Comparison of ENCODE assay signal across 14 cellular contexts in the genomic region with DNA sequence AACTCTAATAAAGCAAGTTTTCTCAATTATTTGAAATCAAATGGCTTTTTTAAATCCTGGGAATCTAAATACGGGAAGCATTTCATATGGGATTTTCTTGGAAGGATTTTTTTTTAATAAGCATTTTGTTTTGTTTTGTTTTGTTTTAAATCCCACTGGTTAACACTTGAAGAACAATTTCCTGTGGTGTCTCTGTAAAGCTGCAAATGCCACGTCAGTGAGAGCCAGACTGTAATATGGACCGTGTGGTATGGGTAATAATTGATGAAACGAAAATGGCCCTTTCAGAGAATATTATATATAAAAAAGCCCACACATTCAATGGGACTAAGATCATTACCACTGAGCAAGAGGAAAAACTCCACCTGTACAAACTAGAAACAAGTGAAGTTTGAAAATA. TPM values are rescaled to one million over a fixed set of nuclear protein-coding genes. Genes with fewer than 3 reads are reported as not detected.
DNase-seq lines count a peak whose midpoint lies in the region; ATAC-seq, FAIRE-seq and TF ChIP-seq lines count a peak whose summit lies in the region.
"Had no signal": no experiment of that assay in that cellular context is flagged by ENCODE, and none has a peak within 500 bp of the region (broad histone marks: within the 10 kb centered on the region; RNA-seq: fewer than 3 reads in every experiment).

No MANE protein-coding gene starts in this region.

- H3K27ac ChIP-seq in astrocyte (ENCODE audit: low read depth, low read length): no peak overlapping the region
- H3K27ac ChIP-seq in trophoblast cell (ENCODE audit: low read depth, low read length): no peak overlapping the region
- H3K27ac ChIP-seq: skin epidermis had no signal

- ATAC-seq in GM18870 (IDR thresholded peaks at IDR 0.05; ENCODE audit: unreplicated experiment) (peak; percentile 72), GM21528 (IDR thresholded peaks at IDR 0.05; ENCODE audit: low FRiP score, unreplicated experiment) (peak; percentile 77), HG03196 (IDR thresholded peaks at IDR 0.05; ENCODE audit: unreplicated experiment) (peak; percentile 82), Right ventricle myocardium inferior (no peak)
- ATAC-seq: mucosa of descending colon had no signal

- no peak overlapping the region for H2BK5ac ChIP-seq in trophoblast cell (ENCODE audit: low read depth, low read length, poor library complexity)

- H3K36me3 Mint-ChIP-seq in astrocyte (ENCODE audit: low read depth, unreplicated experiment): no peaks in the 10 kb centered on the region
- H3K36me3 Mint-ChIP-seq in MCF 10A (ENCODE audit: insufficient read depth, unreplicated experiment): no peaks in the 10 kb centered on the region

- POLR2A ChIA-PET in MCF 10A (lab: Yijun Ruan, JAX): no interaction called here

- H3K27me3 Mint-ChIP-seq in astrocyte (ENCODE audit: low read depth, unreplicated experiment) (no peaks in the 10 kb centered on the region), MCF 10A (ENCODE audit: insufficient read depth, unreplicated experiment) (peaks cover 82% of the 10 kb centered on the region)

- no peaks in the 10 kb centered on the region for H3K4me1 ChIP-seq in astrocyte (ENCODE audit: insufficient read depth, low read length)
- no peaks in the 10 kb centered on the region for H3K4me1 ChIP-seq in trophoblast cell (ENCODE audit: control insufficient read depth in 1 of 2, insufficient read depth in 2 of 2, low read length in 2 of 2)

- H3K4me3 ChIP-seq in astrocyte (ENCODE audit: insufficient read depth, low read depth, low read length): no peak overlapping the region
- no peak overlapping the region for H3K4me3 ChIP-seq in trophoblast cell (ENCODE audit: low read depth, low read length)
- H3K4me3 ChIP-seq: mucosa of descending colon, skin epidermis had no signal

- H3K9me3 Mint-ChIP-seq in astrocyte (ENCODE audit: unreplicated experiment): no peaks in the 10 kb centered on the region
- H3K9me3 Mint-ChIP-seq in MCF 10A (ENCODE audit: unreplicated experiment): no peaks in the 10 kb centered on the region
- H3K9me3 Mint-ChIP-seq: T-helper 2 cell treated with Interferon-gamma antibody and Interleukin-4, amounts not matched to agents 5 μg/mL and 100 μg/mL, for 36 hours had no signal

- H3K79me1 ChIP-seq in trophoblast cell (ENCODE audit: low read length): no peaks in the 10 kb centered on the region

- H3K4me1 Mint-ChIP-seq in astrocyte (ENCODE audit: low read depth, unreplicated experiment) (no peaks in the 10 kb centered on the region), MCF 10A (ENCODE audit: insufficient read depth, unreplicated experiment) (no peaks in the 10 kb centered on the region)

- no peak overlapping the region for H2BK120ac ChIP-seq in trophoblast cell (ENCODE audit: insufficient read depth, low read length, poor library complexity)

- peak overlapping the region; percentile 21 for H3K4me2 ChIP-seq in astrocyte (ENCODE audit: low read length)
- H3K4me2 ChIP-seq in trophoblast cell (ENCODE audit: low read length): no peak overlapping the region

- no peak overlapping the region for H4K91ac ChIP-seq in trophoblast cell (ENCODE audit: low read depth, low read length)

- H3K27me3 ChIP-seq in astrocyte (ENCODE audit: insufficient read depth, low read length) (no peaks in the 10 kb centered on the region), trophoblast cell (ENCODE audit: insufficient read depth, low read length) (no peaks in the 10 kb centered on the region)

- no peak overlapping the region for H2AK5ac ChIP-seq in trophoblast cell (ENCODE audit: low read length)

- H3K27ac Mint-ChIP-seq in astrocyte (ENCODE audit: unreplicated experiment) (no peak overlapping the region), MCF 10A (ENCODE audit: low read depth, unreplicated experiment) (no peak overlapping the region)
- H3K27ac Mint-ChIP-seq: T-helper 2 cell treated with Interferon-gamma antibody and Interleukin-4, amounts not matched to agents 5 μg/mL and 100 μg/mL, for 36 hours had no signal

- CTCF ChIA-PET in MCF 10A (lab: Yijun Ruan, JAX): interaction anchor here (0.6 kb wide), 2 partner anchors 179 to 190 kb away, joined by 3 to 4 read pairs; no protein-coding TSS in a partner anchor

- DNase-seq in astrocyte (ENCODE audit: low read depth): no peak
- DNase-seq in Right ventricle myocardium inferior (ENCODE audit: missing footprints): no peak
- DNase-seq in MCF 10A (ENCODE audit: unreplicated experiment): no peak
- DNase-seq in inferior parietal cortex (ENCODE audit: extremely low spot score): no peak
- no peak for DNase-seq in trophoblast cell
- DNase-seq: Calu3; mucosa of descending colon; stimulated activated naive CD4-positive, alpha-beta T cell treated with Interleukin-2 at 50 U/mL for 16 hours had no signal

- no peak for FAIRE-seq in astrocyte (lab: Jason Lieb, UNC)
- FAIRE-seq: endometrium had no signal

- WGBS in trophoblast cell (ENCODE audit: extremely low coverage, insufficient coverage, insufficient read length): no CpG with 5 or more reads among the region's 4 CpGs

- H3K4me3 Mint-ChIP-seq in astrocyte (ENCODE audit: unreplicated experiment) (no peak overlapping the region), MCF 10A (ENCODE audit: unreplicated experiment) (no peak overlapping the region)
- H3K4me3 Mint-ChIP-seq: T-helper 2 cell treated with Interferon-gamma antibody and Interleukin-4, amounts not matched to agents 5 μg/mL and 100 μg/mL, for 36 hours had no signal

- TF ChIP-seq CTCF in astrocyte (IDR thresholded peaks at IDR 0.05; ENCODE audit: insufficient read depth, low read depth, low read length) (no peak), MCF 10A (IDR thresholded peaks at IDR 0.05; ENCODE audit: unreplicated experiment) (no peak)

- no peak overlapping the region for H3K14ac ChIP-seq in trophoblast cell (ENCODE audit: low read length)

- no peak overlapping the region for H2BK12ac ChIP-seq in trophoblast cell (ENCODE audit: low read length)

- intact Hi-C loops in Right ventricle myocardium inferior (cut with DNase I): no loop called here
- intact Hi-C loops in MCF 10A (cut with micrococcal nuclease): loop anchor here (2.0 kb wide), 2 partner anchors 33 to 409 kb away; a partner anchor contains a TSS

- no peaks in the 10 kb centered on the region for H3K36me3 ChIP-seq in astrocyte (ENCODE audit: insufficient read depth, low read length)
- H3K36me3 ChIP-seq in trophoblast cell (ENCODE audit: control insufficient read depth in 1 of 2, insufficient read depth in 2 of 2, low read length in 2 of 2): no peaks in the 10 kb centered on the region

- BruUV-seq in MCF 10A (replicated peaks; lab: Mats Ljungman, UMichigan): no TSS peak

- H3K79me2 ChIP-seq in astrocyte (ENCODE audit: insufficient read depth, low read length) (no peaks in the 10 kb centered on the region), trophoblast cell (ENCODE audit: control insufficient read depth, insufficient read depth, low read length, poor library complexity) (no peaks in the 10 kb centered on the region)

- no peak overlapping the region for H3K9ac ChIP-seq in astrocyte (ENCODE audit: low read length)
- H3K9ac ChIP-seq in trophoblast cell (ENCODE audit: low read length): no peak overlapping the region

- no peak overlapping the region for H3K4ac ChIP-seq in trophoblast cell (ENCODE audit: low read depth, low read length)

- no peaks in the 10 kb centered on the region for H4K20me1 ChIP-seq in astrocyte (ENCODE audit: insufficient read depth, low read length)

- no peak overlapping the region for H3K23ac ChIP-seq in trophoblast cell (ENCODE audit: low read length)

- H3K18ac ChIP-seq in trophoblast cell (ENCODE audit: low read length): no peak overlapping the region

- no peak overlapping the region for H4K12ac ChIP-seq in trophoblast cell (ENCODE audit: low read depth, low read length)

- H2AFZ ChIP-seq in astrocyte (ENCODE audit: low read depth, low read length) (no peak overlapping the region), trophoblast cell (ENCODE audit: insufficient read depth, low read length, poor library complexity) (no peak overlapping the region)

- H3K9me3 ChIP-seq in astrocyte (ENCODE audit: insufficient read depth, low read depth, low read length) (no peaks in the 10 kb centered on the region), trophoblast cell (ENCODE audit: insufficient read depth, low read depth, low read length) (no peaks in the 10 kb centered on the region)
- H3K9me3 ChIP-seq: mucosa of descending colon had no signal

- H4K8ac ChIP-seq in trophoblast cell (ENCODE audit: low read depth, low read length): no peak overlapping the region

RNA-seq across cellular contexts. Expression of a gene that starts 33.9 kb away (rescaled TPM):
- 4.2 and 6.3 TPM in 2 replicates for total RNA-seq in astrocyte
- 0.81 TPM for total RNA-seq in Right ventricle myocardium inferior
- total RNA-seq in MCF 10A (2022): 3.1 and 8.1 TPM in 2 replicates
- polyA plus RNA-seq in trophoblast cell (2013): 6.9 and 9.0 TPM in 2 replicates
